1 cellular context compared by ENCODE assay signal in the genomic region with DNA sequence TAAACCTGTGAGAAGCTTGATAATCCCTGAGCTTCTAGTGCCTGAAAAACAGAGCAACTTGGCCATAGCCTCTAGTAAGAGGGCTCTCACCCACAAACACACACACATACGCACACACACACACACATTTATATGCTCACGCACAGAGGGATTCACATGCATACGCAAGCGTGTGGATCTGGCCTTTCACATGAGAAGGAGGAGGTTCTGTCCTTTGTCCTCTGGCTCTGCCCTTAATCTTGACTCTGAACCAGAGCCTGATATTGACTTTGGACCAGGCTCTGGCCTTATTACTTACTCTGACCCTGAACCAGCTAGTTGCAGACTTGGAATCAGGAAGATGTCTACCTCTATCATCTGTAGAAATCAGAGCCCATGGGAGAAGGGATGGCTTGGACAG.
TF ChIP-seq lines count a peak whose summit lies in the region.

No MANE protein-coding gene starts in this region.

TF ChIP-seq in H1, 55 proteins besides CTCF, POLR2A, EP300 and RAD21:
- TF ChIP-seq KDM4A (IDR thresholded peaks at IDR 0.05; ENCODE audit: low read depth, low read length, severe bottlenecking) (no peak), SUZ12 (IDR thresholded peaks at IDR 0.05; ENCODE audit: low read length) (no peak), TBP (IDR thresholded peaks at IDR 0.05; ENCODE audit: low read depth, low read length) (no peak), CHD1 (IDR thresholded peaks at IDR 0.05; ENCODE audit: low read depth, low read length) (no peak), SIX5 (IDR thresholded peaks at IDR 0.05; ENCODE audit: low read depth, low read length) (no peak), TAF7 (optimal IDR thresholded peaks at IDR 0.05; ENCODE audit: borderline replicate concordance, low read depth, low read length) (no peak), CTBP2 (IDR thresholded peaks at IDR 0.05; ENCODE audit: borderline replicate concordance, insufficient read depth, insufficient read length, low read length) (no peak), FOSL1 (IDR thresholded peaks at IDR 0.05; ENCODE audit: insufficient read depth, low read depth, low read length) (no peak), MAFK (IDR thresholded peaks at IDR 0.05; ENCODE audit: low read depth, low read length) (no peak), SIN3A (conservative IDR thresholded peaks at IDR 0.05 in 1 of 2, IDR thresholded peaks at IDR 0.05 in 1 of 2; ENCODE audit: low read depth in 1 of 2, low read length in 2 of 2) (no peak), SP1 (IDR thresholded peaks at IDR 0.05; ENCODE audit: low read depth, low read length) (no peak), SAP30 (IDR thresholded peaks at IDR 0.05; ENCODE audit: insufficient read depth, insufficient replicate concordance, low read length) (no peak), TEAD4 (IDR thresholded peaks at IDR 0.05; ENCODE audit: low read depth, low read length) (no peak)
- TF ChIP-seq, protein P1, sequence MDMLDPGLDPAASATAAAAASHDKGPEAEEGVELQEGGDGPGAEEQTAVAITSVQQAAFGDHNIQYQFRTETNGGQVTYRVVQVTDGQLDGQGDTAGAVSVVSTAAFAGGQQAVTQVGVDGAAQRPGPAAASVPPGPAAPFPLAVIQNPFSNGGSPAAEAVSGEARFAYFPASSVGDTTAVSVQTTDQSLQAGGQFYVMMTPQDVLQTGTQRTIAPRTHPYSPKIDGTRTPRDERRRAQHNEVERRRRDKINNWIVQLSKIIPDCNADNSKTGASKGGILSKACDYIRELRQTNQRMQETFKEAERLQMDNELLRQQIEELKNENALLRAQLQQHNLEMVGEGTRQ (IDR thresholded peaks at IDR 0.05; ENCODE audit: low read length): no peak
